11 cellular contexts compared by ENCODE assay signal in genomic region chr10:128046156-128046933, GRCh38.
DNase-seq lines count a peak whose midpoint lies in the region; ATAC-seq and TF ChIP-seq lines count a peak whose summit lies in the region.
"Had no signal": no experiment of that assay in that cellular context is flagged by ENCODE, and none has a peak within 500 bp of the region (broad histone marks: within the 10 kb centered on the region; RNA-seq: fewer than 3 reads in every experiment).

No MANE protein-coding gene starts in this region.

- intact Hi-C loops in tibial artery (cut with DNase I; ENCODE audit: low total_unique reads) = no loop called here

- no peaks in the 10 kb centered on the region for H3K27me3 Mint-ChIP-seq in activated T-cell treated with anti-CD3 and anti-CD28 coated beads, Interleukin-2, amount 50 U/mL, for 4 hours (ENCODE audit: low read depth)
- no peaks in the 10 kb centered on the region for H3K27me3 Mint-ChIP-seq in T-cell
- H3K27me3 Mint-ChIP-seq in immature natural killer cell (ENCODE audit: low read depth in 3 of 3) = peaks cover 11 to 45% (median 28%) of the 10 kb centered on the region in 3 donors

- no peaks in the 10 kb centered on the region for H3K9me3 Mint-ChIP-seq in activated T-cell treated with anti-CD3 and anti-CD28 coated beads, Interleukin-2, amount 50 U/mL, for 4 hours
- H3K9me3 Mint-ChIP-seq in T-cell = no peaks in the 10 kb centered on the region
- H3K9me3 Mint-ChIP-seq in immature natural killer cell = no peaks in the 10 kb centered on the region

- no peaks in the 10 kb centered on the region for H3K27me3 ChIP-seq in tibial artery

- DNase-seq in activated T-cell treated with anti-CD3 and anti-CD28 coated beads, Interleukin-2, amount 50 U/mL, for 4 hours = no peak
- DNase-seq in activated T-cell treated with anti-CD3 and anti-CD28 coated beads for 4 hours = no peak
- no peak for DNase-seq in T-cell
- DNase-seq in immature natural killer cell = no peak
- no peak for DNase-seq in tibial artery
- DNase-seq in midbrain (lab: John Stamatoyannopoulos, UW) = no peak
- DNase-seq: cortex of kidney, DMS53, NCI-H345 had no signal

- CTCF ChIA-PET in T-cell (lab: Charles Lee) = interaction anchor here (1.5 to 4.1 kb wide), 4 partner anchors 11 to 23 kb away, joined by 5 to 22 read pairs (median 15); no protein-coding TSS in a partner anchor

- no peak for TF ChIP-seq CTCF in tibial artery (IDR thresholded peaks at IDR 0.05)

- no peak overlapping the region for H3K4me3 ChIP-seq in tibial artery

- peaks cover 17% of the 10 kb centered on the region for H3K36me3 Mint-ChIP-seq in activated T-cell treated with anti-CD3 and anti-CD28 coated beads, Interleukin-2, amount 50 U/mL, for 4 hours (ENCODE audit: insufficient read depth)
- H3K36me3 Mint-ChIP-seq in T-cell (peaks cover 17% of the 10 kb centered on the region), immature natural killer cell (peaks cover 11 to 25% (median 15%) of the 10 kb centered on the region in 3 donors)

- peaks cover 0 to 7% (median 3%) of the 10 kb centered on the region in 4 donors for H3K4me1 ChIP-seq in tibial artery

- POLR2A ChIA-PET in T-cell (lab: Charles Lee) = interaction anchor here in 1 of 2 donors (0.7 kb wide), 1 partner anchor 27 kb away, joined by 3 read pairs; no protein-coding TSS in a partner anchor

- no peaks in the 10 kb centered on the region for H3K9me3 ChIP-seq in tibial artery

- H3K4me1 Mint-ChIP-seq in activated T-cell treated with anti-CD3 and anti-CD28 coated beads, Interleukin-2, amount 50 U/mL, for 4 hours (ENCODE audit: low read depth) = peaks cover 52% of the 10 kb centered on the region
- H3K4me1 Mint-ChIP-seq in T-cell (peaks cover 52 to 66% (median 54%) of the 10 kb centered on the region in 3 donors), immature natural killer cell (peaks cover 84% of the 10 kb centered on the region in 2 donors)

- H3K27ac ChIP-seq in tibial artery = peak overlapping the region; percentile 20 to 54

- no peaks in the 10 kb centered on the region for H3K36me3 ChIP-seq in tibial artery

- ATAC-seq in activated T-cell treated with anti-CD3 and anti-CD28 coated beads, Interleukin-2, amount 50 U/mL, for 4 hours = no peak
- ATAC-seq in T-cell (replicated peaks in 1 of 4) (no peak), HG03460 (IDR thresholded peaks at IDR 0.05; ENCODE audit: unreplicated experiment) (no peak), HG02981 (IDR thresholded peaks at IDR 0.05; ENCODE audit: unreplicated experiment) (no peak)

- peak overlapping the region; percentile 91 for H3K4me3 Mint-ChIP-seq in activated T-cell treated with anti-CD3 and anti-CD28 coated beads, Interleukin-2, amount 50 U/mL, for 4 hours
- H3K4me3 Mint-ChIP-seq in T-cell = peak overlapping the region in 2 of 3 donors; percentile 24 to 95
- H3K4me3 Mint-ChIP-seq in immature natural killer cell = peak overlapping the region; percentile 30 to 94 (median 42)

- peak overlapping the region; percentile 92 to 97 for H3K27ac Mint-ChIP-seq in T-cell
- H3K27ac Mint-ChIP-seq in immature natural killer cell = peak overlapping the region; percentile 98 to 99 (median 99)
